14 cellular contexts compared by ENCODE assay signal in genomic region chr4:40946652-40947051, GRCh38.
A peak's percentile ranks its signal among the peaks of the same experiment; 100 is the strongest.
DNase-seq lines count a peak whose midpoint lies in the region; ATAC-seq and TF ChIP-seq lines count a peak whose summit lies in the region.
"Had no signal": no experiment of that assay in that cellular context is flagged by ENCODE, and none has a peak within 500 bp of the region (broad histone marks: within the 10 kb centered on the region; RNA-seq: fewer than 3 reads in every experiment).

No MANE protein-coding gene starts in this region.

- no peak for ATAC-seq in GM21825 (IDR thresholded peaks at IDR 0.05; ENCODE audit: unreplicated experiment)
- ATAC-seq: HCT116 had no signal

- peaks cover 1% of the 10 kb centered on the region; the same call in 1 of the 2 replicates for H3K36me3 ChIP-seq in Caco-2 (ENCODE audit: control insufficient read depth, insufficient read depth, low read length)
- H3K36me3 ChIP-seq in PC-9 (ENCODE audit: low read depth): no peaks in the 10 kb centered on the region

- no peaks in the 10 kb centered on the region for H3K27me3 Mint-ChIP-seq in Caco-2 (ENCODE audit: insufficient read depth, unreplicated experiment)
- H3K27me3 Mint-ChIP-seq in neural crest cell (ENCODE audit: low read depth): no peaks in the 10 kb centered on the region

- CTCF ChIA-PET in Caco-2 (lab: Charles Lee) (no interaction called here), PC-9 (lab: Charles Lee) (no interaction called here)

- DNase-seq in Caco-2 (no peak), neural crest cell (ENCODE audit: low read depth, low spot score) (no peak), PC-9 (no peak)
- DNase-seq in NK-92 treated with Interleukin-12 subunit alpha and Interleukin-12 subunit beta, amount 100 ng/mL, for 24 hours (lab: John Stamatoyannopoulos, UW): no peak
- DNase-seq: ACHN; Calu3; CD4-positive, CD25-positive, alpha-beta regulatory T cell; DMS 273 treated with DMSO at 0.1 percent for 48 hours; GM23248 had no signal

- intact Hi-C loops in Caco-2 (cut with micrococcal nuclease; ENCODE audit: unreplicated experiment) (no loop called here), PC-9 (cut with micrococcal nuclease; ENCODE audit: unreplicated experiment) (no loop called here)

- H3K4me2 ChIP-seq in PC-9: no peak overlapping the region
- H3K4me2 ChIP-seq: BLaER1 treated with 17β-estradiol and CSF1 and Interleukin-3, amounts not matched to agents 10 nM and 100 nM had no signal

- H3K4me3 ChIP-seq in Caco-2 (ENCODE audit: low read depth, low read length): no peak overlapping the region
- no peak overlapping the region for H3K4me3 ChIP-seq in PC-9
- H3K4me3 ChIP-seq: BLaER1 treated with 17β-estradiol and CSF1 and Interleukin-3, amounts not matched to agents 10 nM and 100 nM; GM23248 had no signal

- no peaks in the 10 kb centered on the region for H3K4me1 ChIP-seq in Caco-2
- H3K4me1 ChIP-seq in PC-9 (replicated peaks; ENCODE audit: insufficient read depth): no peaks in the 10 kb centered on the region

- no peak overlapping the region for H3K4me3 Mint-ChIP-seq in Caco-2 (ENCODE audit: unreplicated experiment)
- no peak overlapping the region for H3K4me3 Mint-ChIP-seq in neural crest cell
- H3K4me3 Mint-ChIP-seq: CD4-positive, CD25-positive, alpha-beta regulatory T cell had no signal

- H4K20me1 ChIP-seq in PC-9 (ENCODE audit: insufficient read depth): no peaks in the 10 kb centered on the region
- H4K20me1 ChIP-seq: BLaER1 treated with 17β-estradiol and CSF1 and Interleukin-3, amounts not matched to agents 10 nM and 100 nM had no signal

- H3K27me3 ChIP-seq in Caco-2 (replicated peaks; ENCODE audit: control insufficient read depth, insufficient read depth, low read length) (no peaks in the 10 kb centered on the region), layer of hippocampus (ENCODE audit: control insufficient read depth, insufficient read depth, low read length) (no peaks in the 10 kb centered on the region), PC-9 (ENCODE audit: insufficient read depth, low read depth) (no peaks in the 10 kb centered on the region)
- H3K27me3 ChIP-seq: BLaER1 treated with 17β-estradiol and CSF1 and Interleukin-3, amounts not matched to agents 10 nM and 100 nM had no signal

- no peaks in the 10 kb centered on the region for H3F3A ChIP-seq in PC-9 (ENCODE audit: insufficient read depth, low read depth)

- H3K9me3 Mint-ChIP-seq in Caco-2 (ENCODE audit: unreplicated experiment): no peaks in the 10 kb centered on the region
- no peaks in the 10 kb centered on the region for H3K9me3 Mint-ChIP-seq in neural crest cell
- H3K9me3 Mint-ChIP-seq: CD4-positive, CD25-positive, alpha-beta regulatory T cell had no signal

- BruUV-seq in Caco-2 (replicated peaks; lab: Mats Ljungman, UMichigan) (no TSS peak), PC-9 (replicated peaks; lab: Mats Ljungman, UMichigan) (no TSS peak)

- H3K4me1 Mint-ChIP-seq in Caco-2 (ENCODE audit: low read depth, unreplicated experiment): no peaks in the 10 kb centered on the region
- peaks cover 63% of the 10 kb centered on the region for H3K4me1 Mint-ChIP-seq in neural crest cell
- H3K4me1 Mint-ChIP-seq: CD4-positive, CD25-positive, alpha-beta regulatory T cell had no signal

- H3K27ac ChIP-seq in cingulate gyrus (ENCODE audit: low read depth, low read length): peak overlapping the region; percentile 61
- H3K27ac ChIP-seq in layer of hippocampus (ENCODE audit: low read depth, low read length): peak overlapping the region; percentile 12
- no peak overlapping the region for H3K27ac ChIP-seq in PC-9
- H3K27ac ChIP-seq: BLaER1 treated with 17β-estradiol and CSF1 and Interleukin-3, amounts not matched to agents 10 nM and 100 nM; GM23248 had no signal

- peak overlapping the region; percentile 48 for H3K27ac Mint-ChIP-seq in Caco-2 (ENCODE audit: unreplicated experiment)
- H3K27ac Mint-ChIP-seq in neural crest cell (ENCODE audit: unreplicated experiment): peak overlapping the region; percentile 51
- H3K27ac Mint-ChIP-seq: CD4-positive, CD25-positive, alpha-beta regulatory T cell had no signal

- no peaks in the 10 kb centered on the region for H3K9me3 ChIP-seq in Caco-2
- no peaks in the 10 kb centered on the region for H3K9me3 ChIP-seq in PC-9 (ENCODE audit: insufficient read depth, low read depth)
- H3K9me3 ChIP-seq: BLaER1 treated with 17β-estradiol and CSF1 and Interleukin-3, amounts not matched to agents 10 nM and 100 nM had no signal

- no peaks in the 10 kb centered on the region for H3K9me2 ChIP-seq in PC-9 (ENCODE audit: insufficient read depth)

- POLR2A ChIA-PET in Caco-2 (lab: Charles Lee): no interaction called here
- POLR2A ChIA-PET in PC-9 (lab: Charles Lee; ENCODE audit: unreplicated experiment): no interaction called here

- H3K79me2 ChIP-seq in PC-9 (ENCODE audit: low read depth): no peaks in the 10 kb centered on the region

- TF ChIP-seq CTCF in Caco-2 (IDR thresholded peaks at IDR 0.05; ENCODE audit: insufficient read depth in 1 of 2, low read depth in 1 of 2, low read length in 1 of 2, severe bottlenecking in 1 of 2, unreplicated experiment in 1 of 2) (no peak), neural crest cell (conservative IDR thresholded peaks at IDR 0.05) (no peak), PC-9 (conservative IDR thresholded peaks at IDR 0.05) (no peak)

- no peak overlapping the region for H2AFZ ChIP-seq in PC-9
- H2AFZ ChIP-seq: GM23248 had no signal

- peaks cover 46% of the 10 kb centered on the region for H3K36me3 Mint-ChIP-seq in Caco-2 (ENCODE audit: insufficient read depth, unreplicated experiment)
- H3K36me3 Mint-ChIP-seq in neural crest cell (ENCODE audit: low read depth): peaks cover 3% of the 10 kb centered on the region
- H3K36me3 Mint-ChIP-seq: CD4-positive, CD25-positive, alpha-beta regulatory T cell had no signal
